In genomic region chr1:37945743-37946702, GRCh38 we compare ENCODE assay signal across 1 cellular context.
TF ChIP-seq lines count a peak whose summit lies in the region.

No MANE protein-coding gene starts in this region.

TF ChIP-seq in GM23338, 12 proteins besides CTCF, POLR2A, EP300 and RAD21 (continued from another document):
- TF ChIP-seq REST (IDR thresholded peaks at IDR 0.05; ENCODE audit: unreplicated experiment): no peak
TF ChIP-seq in GM23338: peak in this region for 0.
